9 cellular contexts compared by ENCODE assay signal in genomic region chr19:54517483-54517882, GRCh38. TPM values are rescaled to one million over a fixed set of nuclear protein-coding genes. Genes with fewer than 3 reads are reported as not detected.
DNase-seq lines count a peak whose midpoint lies in the region; ATAC-seq lines count a peak whose summit lies in the region.
"Had no signal": no experiment of that assay in that cellular context is flagged by ENCODE, and none has a peak within 500 bp of the region (broad histone marks: within the 10 kb centered on the region; RNA-seq: fewer than 3 reads in every experiment).

No MANE protein-coding gene starts in this region.

- H3K9me3 Mint-ChIP-seq in stimulated activated effector memory CD8-positive, alpha-beta T cell treated with anti-CD3 and anti-CD28 coated beads, Interleukin-12 subunit alpha, Interleukin-12 subunit beta, amount 100 ng/mL, for 72 hours = peaks cover 5% of the 10 kb centered on the region

- H3K27ac Mint-ChIP-seq in stimulated activated effector memory CD8-positive, alpha-beta T cell treated with anti-CD3 and anti-CD28 coated beads, Interleukin-12 subunit alpha, Interleukin-12 subunit beta, amount 100 ng/mL, for 72 hours = no peak overlapping the region

- intact Hi-C loops in Right ventricle myocardium superior (cut with DNase I) (no loop called here), Right ventricle myocardium inferior (cut with DNase I) (no loop called here), sciatic nerve (cut with DNase I) (no loop called here)

- ATAC-seq in Right ventricle myocardium superior (ENCODE audit: poor library complexity) (no peak), Right ventricle myocardium inferior (no peak), sciatic nerve (no peak)
- no peak for ATAC-seq in stimulated activated effector memory CD8-positive, alpha-beta T cell treated with anti-CD3 and anti-CD28 coated beads, Interleukin-12 subunit alpha, Interleukin-12 subunit beta, amount 100 ng/mL, for 72 hours

- no peak overlapping the region for H3K4me3 Mint-ChIP-seq in stimulated activated effector memory CD8-positive, alpha-beta T cell treated with anti-CD3 and anti-CD28 coated beads, Interleukin-12 subunit alpha, Interleukin-12 subunit beta, amount 100 ng/mL, for 72 hours

- peaks cover 34% of the 10 kb centered on the region for H3K4me1 Mint-ChIP-seq in stimulated activated effector memory CD8-positive, alpha-beta T cell treated with anti-CD3 and anti-CD28 coated beads, Interleukin-12 subunit alpha, Interleukin-12 subunit beta, amount 100 ng/mL, for 72 hours

- peak; percentile 61 for DNase-seq in Right ventricle myocardium superior
- no peak for DNase-seq in Right ventricle myocardium inferior (ENCODE audit: missing footprints)
- DNase-seq in RKO (ENCODE audit: low spot score) = peak; percentile 80
- peak; percentile 48 for DNase-seq in activated naive CD4-positive, alpha-beta T cell treated with anti-CD3 and anti-CD28 coated beads, Interleukin-2, amount 50 U/mL, for 16 hours
- DNase-seq in iris pigment epithelial cell (ENCODE audit: low read depth) = peak; percentile 45
- DNase-seq in stimulated activated effector memory CD8-positive, alpha-beta T cell treated with anti-CD3 and anti-CD28 coated beads, Interleukin-12 subunit alpha, Interleukin-12 subunit beta, amount 100 ng/mL, for 72 hours (ENCODE audit: low spot score in 2 of 2) = peak; percentile 36 to 66
- DNase-seq in NCI-H1694 (lab: John Stamatoyannopoulos, UW) = no peak
- DNase-seq in sciatic nerve (ENCODE audit: low spot score) = no peak

- H3K36me3 Mint-ChIP-seq in stimulated activated effector memory CD8-positive, alpha-beta T cell treated with anti-CD3 and anti-CD28 coated beads, Interleukin-12 subunit alpha, Interleukin-12 subunit beta, amount 100 ng/mL, for 72 hours = peaks cover 15% of the 10 kb centered on the region

RNA-seq across cellular contexts. Expression of gene LAIR2, which starts 14.9 kb away (rescaled TPM):
- total RNA-seq in Right ventricle myocardium superior = not detected
- total RNA-seq in Right ventricle myocardium inferior = not detected
- 1.1 TPM for total RNA-seq in sciatic nerve
- total RNA-seq: pulmonary artery endothelial cell had no signal

RNA-seq across cellular contexts. Expression of gene CDC42EP5, which starts 44.4 kb away (rescaled TPM):
- total RNA-seq in Right ventricle myocardium superior (11.6 TPM), Right ventricle myocardium inferior (8.9 TPM), sciatic nerve (52.8 TPM)

RNA-seq across cellular contexts. Expression of gene LENG9, which starts 53.9 kb away (rescaled TPM):
- total RNA-seq in Right ventricle myocardium superior = 1.1 TPM
- total RNA-seq in Right ventricle myocardium inferior = 1.8 TPM
- total RNA-seq in sciatic nerve = 6.0 TPM

RNA-seq across cellular contexts. Expression of gene LILRA2, which starts 56.1 kb away (rescaled TPM):
- total RNA-seq in Right ventricle myocardium superior (1.7 TPM), Right ventricle myocardium inferior (3.1 TPM), sciatic nerve (5.3 TPM)
- total RNA-seq: pulmonary artery endothelial cell had no signal

Comparison
In these comparisons a context has a peak if more than half of its experiments do, and no peak if none do; other contexts are left out.
1. DNase-seq: peak in Right ventricle myocardium superior (single experiment), RKO (single experiment), activated naive CD4-positive, alpha-beta T cell treated with anti-CD3 and anti-CD28 coated beads, Interleukin-2, amount 50 U/mL, for 16 hours (single experiment), iris pigment epithelial cell (single experiment) and stimulated activated effector memory CD8-positive, alpha-beta T cell treated with anti-CD3 and anti-CD28 coated beads, Interleukin-12 subunit alpha, Interleukin-12 subunit beta, amount 100 ng/mL, for 72 hours (2 of 2); none in Right ventricle myocardium inferior (single experiment), NCI-H1694 (single experiment) and sciatic nerve (single experiment).